Comparison of ENCODE assay signal across 14 cellular contexts in the genomic region with DNA sequence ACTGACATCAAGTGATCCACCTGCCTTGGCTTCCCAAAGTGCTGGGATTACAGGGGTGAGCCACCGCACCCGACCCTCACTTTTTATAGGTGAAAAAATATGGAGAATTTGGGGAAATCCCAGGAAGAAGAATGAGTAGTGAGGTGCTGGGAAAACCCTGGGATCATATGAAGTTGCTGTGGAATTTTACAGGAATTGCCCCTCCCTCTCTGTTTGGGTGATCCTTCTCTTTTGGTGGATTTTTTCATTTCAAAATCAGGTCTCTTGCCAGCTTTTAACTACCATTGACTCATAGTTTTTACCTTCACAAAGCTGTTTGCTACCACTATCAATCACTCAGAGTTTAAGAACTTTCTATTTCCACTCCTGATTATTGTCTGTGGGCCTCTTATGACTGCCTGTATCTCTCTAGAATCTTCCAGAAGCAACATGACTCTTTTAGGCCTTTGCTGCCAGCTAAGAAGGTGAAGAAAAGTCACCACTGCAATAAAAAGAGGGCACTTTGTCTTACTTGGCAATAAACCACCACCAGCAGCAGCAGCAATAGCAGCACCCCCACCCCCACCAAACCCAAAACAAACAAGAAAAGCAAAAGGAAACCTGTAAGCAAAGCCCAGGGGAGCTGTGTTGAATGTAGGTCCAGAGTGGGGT. TPM values are rescaled to one million over a fixed set of nuclear protein-coding genes. Genes with fewer than 3 reads are reported as not detected.
DNase-seq lines count a peak whose midpoint lies in the region; ATAC-seq and TF ChIP-seq lines count a peak whose summit lies in the region.
"Had no signal": no experiment of that assay in that cellular context is flagged by ENCODE, and none has a peak within 500 bp of the region (broad histone marks: within the 10 kb centered on the region; RNA-seq: fewer than 3 reads in every experiment).

No MANE protein-coding gene starts in this region.

- H3K4me3 ChIP-seq in body of pancreas (no peak overlapping the region), subcutaneous abdominal adipose tissue (ENCODE audit: low read depth in 1 of 5, low read length in 5 of 5) (no peak overlapping the region)
- H3K4me3 ChIP-seq: ascending aorta had no signal

- H3K9ac ChIP-seq in subcutaneous abdominal adipose tissue (ENCODE audit: low read length in 5 of 5), result peak overlapping the region in 2 of 5 donors; percentile 26 to 35

- no peak overlapping the region for H3K4me3 Mint-ChIP-seq in activated naive CD4-positive, alpha-beta T cell treated with anti-CD3 and anti-CD28 coated beads for 36 hours
- H3K4me3 Mint-ChIP-seq in type B pancreatic cell, result no peak overlapping the region
- H3K4me3 Mint-ChIP-seq: dendritic cell treated with granulocyte-macrophage colony-stimulating factor and Interleukin-4, amounts not matched to agents 40 ng/mL and 50 ng/mL, for 4 days; stimulated activated memory B cell treated with anti-CD40 and anti-IgM and Interleukin-4, amounts not matched to agents 10 μg/mL and 1 μg/mL and 100 μg/mL, for 72 hours had no signal

- CTCF ChIA-PET in activated naive CD4-positive, alpha-beta T cell treated with anti-CD3 and anti-CD28 coated beads for 36 hours (lab: Charles Lee), result interaction anchor here (0.6 to 4.4 kb wide), 6 partner anchors 85 to 982 kb away, joined by 3 to 30 read pairs (median 3); no protein-coding TSS in a partner anchor

- peaks cover 10% of the 10 kb centered on the region for H3K9me3 Mint-ChIP-seq in activated naive CD4-positive, alpha-beta T cell treated with anti-CD3 and anti-CD28 coated beads for 36 hours
- no peaks in the 10 kb centered on the region for H3K9me3 Mint-ChIP-seq in type B pancreatic cell

- no peaks in the 10 kb centered on the region for H3K27me3 ChIP-seq in body of pancreas
- peaks cover 2 to 11% (median 7%) of the 10 kb centered on the region in 5 donors for H3K27me3 ChIP-seq in subcutaneous abdominal adipose tissue (ENCODE audit: control insufficient read depth in 5 of 5, insufficient read depth in 4 of 5, low read length in 5 of 5)
- H3K27me3 ChIP-seq: ascending aorta had no signal

- peak overlapping the region in 3 of 4 donors; percentile 24 to 42 (median 26) for H3K27ac ChIP-seq in body of pancreas
- peak overlapping the region; percentile 70 for H3K27ac ChIP-seq in subcutaneous abdominal adipose tissue (ENCODE audit: low read depth, low read length)
- H3K27ac ChIP-seq: ascending aorta had no signal

- no peaks in the 10 kb centered on the region for H3K27me3 Mint-ChIP-seq in activated naive CD4-positive, alpha-beta T cell treated with anti-CD3 and anti-CD28 coated beads for 36 hours (ENCODE audit: low read depth)
- H3K27me3 Mint-ChIP-seq in type B pancreatic cell, result peaks cover 22% of the 10 kb centered on the region

- intact Hi-C loops in activated naive CD4-positive, alpha-beta T cell treated with anti-CD3 and anti-CD28 coated beads for 36 hours (cut with micrococcal nuclease), result no loop called here
- intact Hi-C loops in body of pancreas (cut with DNase I), result no loop called here

- H3K27ac Mint-ChIP-seq in activated naive CD4-positive, alpha-beta T cell treated with anti-CD3 and anti-CD28 coated beads for 36 hours, result peak overlapping the region; percentile 54
- no peak overlapping the region for H3K27ac Mint-ChIP-seq in type B pancreatic cell
- H3K27ac Mint-ChIP-seq: dendritic cell treated with granulocyte-macrophage colony-stimulating factor and Interleukin-4, amounts not matched to agents 40 ng/mL and 50 ng/mL, for 4 days; stimulated activated memory B cell treated with anti-CD40 and anti-IgM and Interleukin-4, amounts not matched to agents 10 μg/mL and 1 μg/mL and 100 μg/mL, for 72 hours had no signal

- TF ChIP-seq POLR2A in body of pancreas (IDR thresholded peaks at IDR 0.05), result no peak

- 79 to 80% methylated on average over 2 of the region's 2 CpGs for whole genome bisulfite sequencing in body of pancreas, 2 donors

- H3K9me3 ChIP-seq in body of pancreas, result peaks cover 0 to 8% (median 0%) of the 10 kb centered on the region in 3 donors
- peaks cover 0 to 13% (median 9%) of the 10 kb centered on the region in 5 donors for H3K9me3 ChIP-seq in subcutaneous abdominal adipose tissue (ENCODE audit: control insufficient read depth in 5 of 5, low read length in 5 of 5)

- DNase-seq in activated naive CD4-positive, alpha-beta T cell treated with anti-CD3 and anti-CD28 coated beads for 36 hours, result peak; percentile 56
- DNase-seq in activated naive CD4-positive, alpha-beta T cell (lab: John Stamatoyannopoulos, UW), result no peak
- DNase-seq in NCI-H69 (lab: John Stamatoyannopoulos, UW) (peak; percentile 86), body of pancreas (no peak), AML-193 (lab: John Stamatoyannopoulos, UW) (no peak), type B pancreatic cell (ENCODE audit: extremely low spot score, unreplicated experiment) (no peak)
- DNase-seq: DMS79 treated with DMSO at 0.1 percent for 48 hours; Karpas-422; stimulated activated CD4-positive, alpha-beta T cell treated with anti-CD3 and anti-CD28 coated beads, Interleukin-2, amount 100 ng/mL, for 48 hours had no signal

- ATAC-seq in body of pancreas, result no peak
- no peak for ATAC-seq in GM21390 (IDR thresholded peaks at IDR 0.05; ENCODE audit: unreplicated experiment)
- ATAC-seq: stimulated activated memory B cell treated with anti-CD40 and anti-IgM and Interleukin-4, amounts not matched to agents 10 μg/mL and 1 μg/mL and 100 μg/mL, for 72 hours had no signal

- H3K4me1 ChIP-seq in body of pancreas, result peaks cover 16% of the 10 kb centered on the region
- H3K4me1 ChIP-seq in subcutaneous abdominal adipose tissue (ENCODE audit: control insufficient read depth in 5 of 5, insufficient read depth in 5 of 5, low read length in 5 of 5), result peaks cover 5 to 44% (median 24%) of the 10 kb centered on the region in 5 donors
- H3K4me1 ChIP-seq: ascending aorta had no signal

- H3K36me3 Mint-ChIP-seq in activated naive CD4-positive, alpha-beta T cell treated with anti-CD3 and anti-CD28 coated beads for 36 hours (ENCODE audit: low read depth), result peaks cover 6% of the 10 kb centered on the region
- no peaks in the 10 kb centered on the region for H3K36me3 Mint-ChIP-seq in type B pancreatic cell

- H3K36me3 ChIP-seq in body of pancreas (replicated peaks in 1 of 2; ENCODE audit: insufficient read depth in 1 of 2, low read depth in 2 of 2) (no peaks in the 10 kb centered on the region), subcutaneous abdominal adipose tissue (ENCODE audit: control insufficient read depth in 5 of 5, insufficient read depth in 5 of 5, low read length in 5 of 5) (no peaks in the 10 kb centered on the region)
- H3K36me3 ChIP-seq: ascending aorta had no signal

- H3K4me1 Mint-ChIP-seq in activated naive CD4-positive, alpha-beta T cell treated with anti-CD3 and anti-CD28 coated beads for 36 hours (ENCODE audit: low read depth), result peaks cover 40% of the 10 kb centered on the region
- peaks cover 6% of the 10 kb centered on the region for H3K4me1 Mint-ChIP-seq in type B pancreatic cell (ENCODE audit: unreplicated experiment)

- TF ChIP-seq CTCF in body of pancreas (IDR thresholded peaks at IDR 0.05), result no peak
- no peak for TF ChIP-seq CTCF in type B pancreatic cell (conservative IDR thresholded peaks at IDR 0.05)

RNA-seq across cellular contexts. Expression of gene GIMAP8, which starts 4.0 kb away (rescaled TPM):
- 1 to 10 TPM; 9.1 to 9.7 TPM for total RNA-seq in activated naive CD4-positive, alpha-beta T cell treated with anti-CD3 and anti-CD28 coated beads for 36 hours
- total RNA-seq in body of pancreas (1 to 10 TPM in 1 of 2 donors, under 1 TPM in 1; 0.99 to 5.4 TPM), type B pancreatic cell (ENCODE audit: low replicate concordance) (not detected in 2 replicates)

Comparison
In these comparisons a context has a peak if more than half of its experiments do, and no peak if none do; other contexts are left out.
1. DNase-seq: peak in activated naive CD4-positive, alpha-beta T cell treated with anti-CD3 and anti-CD28 coated beads for 36 hours (single experiment) and NCI-H69 (single experiment); none in activated naive CD4-positive, alpha-beta T cell (0 of 4), body of pancreas (0 of 4), AML-193 (0 of 2) and type B pancreatic cell (single experiment).